Comparison of ENCODE assay signal across 11 cellular contexts in the genomic region with DNA sequence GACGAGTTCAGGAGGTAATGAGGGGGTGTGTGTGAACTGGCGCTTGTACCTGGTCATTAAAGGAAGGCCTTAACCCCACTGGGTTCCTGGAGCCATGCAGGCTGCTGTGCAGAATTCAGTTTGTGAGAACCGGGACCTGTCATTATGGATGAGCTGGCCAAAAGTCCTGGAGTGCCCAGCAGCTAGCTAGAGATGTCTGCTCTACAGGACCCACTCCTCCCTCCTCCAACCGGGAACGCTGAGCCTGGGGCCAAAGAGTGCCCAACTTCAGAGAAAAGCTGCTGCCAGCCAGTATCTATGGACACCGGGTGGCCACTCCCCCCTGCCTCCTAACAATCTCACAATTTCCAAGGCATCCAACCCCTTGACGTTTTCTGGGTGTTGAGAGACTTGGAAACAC. TPM values are rescaled to one million over a fixed set of nuclear protein-coding genes. Genes with fewer than 3 reads are reported as not detected.
DNase-seq lines count a peak whose midpoint lies in the region; ATAC-seq and TF ChIP-seq lines count a peak whose summit lies in the region.
"Had no signal": no experiment of that assay in that cellular context is flagged by ENCODE, and none has a peak within 500 bp of the region (broad histone marks: within the 10 kb centered on the region; RNA-seq: fewer than 3 reads in every experiment).

No MANE protein-coding gene starts in this region.

- H3K9me3 ChIP-seq in mesodermal cell (ENCODE audit: control insufficient read depth, low read length) (no peaks in the 10 kb centered on the region), suprapubic skin (no peaks in the 10 kb centered on the region)

- no peak overlapping the region for H3K27ac ChIP-seq in mesodermal cell (ENCODE audit: low read depth, low read length, severe bottlenecking)
- H3K27ac ChIP-seq in suprapubic skin = no peak overlapping the region

- DNase-seq in NCI-H146 (lab: John Stamatoyannopoulos, UW) = peak; percentile 4
- DNase-seq in NCI-H146 treated with DMSO at 0.1 percent for 48 hours (lab: John Stamatoyannopoulos, UW; ENCODE audit: unreplicated experiment) = no peak
- no peak for DNase-seq in glutamatergic neuron
- no peak for DNase-seq in suprapubic skin (ENCODE audit: low spot score in 2 of 2)
- no peak for DNase-seq in foreskin fibroblast
- no peak for DNase-seq in activated T-cell treated with anti-CD3 and anti-CD28 coated beads, Interleukin-2, amount 50 U/mL, for 4 hours
- DNase-seq: 8988T, amniotic stem cell, T-helper 9 cell had no signal

- H3K4me3 Mint-ChIP-seq in glutamatergic neuron (ENCODE audit: unreplicated experiment) = peak overlapping the region; percentile 88
- H3K4me3 Mint-ChIP-seq in activated T-cell treated with anti-CD3 and anti-CD28 coated beads, Interleukin-2, amount 50 U/mL, for 4 hours = no peak overlapping the region

- no peak for ATAC-seq in HG03432 (IDR thresholded peaks at IDR 0.05; ENCODE audit: unreplicated experiment)
- ATAC-seq in activated T-cell treated with anti-CD3 and anti-CD28 coated beads, Interleukin-2, amount 50 U/mL, for 4 hours = no peak

- peaks cover 14% of the 10 kb centered on the region for H3K27me3 Mint-ChIP-seq in glutamatergic neuron (ENCODE audit: unreplicated experiment)
- H3K27me3 Mint-ChIP-seq in activated T-cell treated with anti-CD3 and anti-CD28 coated beads, Interleukin-2, amount 50 U/mL, for 4 hours (ENCODE audit: low read depth) = peaks cover 46% of the 10 kb centered on the region

- no peak for TF ChIP-seq POLR2A in suprapubic skin (IDR thresholded peaks at IDR 0.05)

- H3K36me3 ChIP-seq in mesodermal cell (ENCODE audit: control insufficient read depth, insufficient read depth, low read length) (no peaks in the 10 kb centered on the region), suprapubic skin (no peaks in the 10 kb centered on the region)

- H3K9me3 Mint-ChIP-seq in glutamatergic neuron (ENCODE audit: unreplicated experiment) = no peaks in the 10 kb centered on the region
- H3K9me3 Mint-ChIP-seq in activated T-cell treated with anti-CD3 and anti-CD28 coated beads, Interleukin-2, amount 50 U/mL, for 4 hours = no peaks in the 10 kb centered on the region

- WGBS in mesodermal cell (ENCODE audit: insufficient coverage in 2 of 2), 2 experiments = 60 to 75% methylated on average over 3 to 5 of the region's 7 CpGs
- WGBS in suprapubic skin = 36% methylated on average over 7 of the region's 7 CpGs

- H3K4me3 ChIP-seq in mesodermal cell (ENCODE audit: extremely low read depth, insufficient read depth, low read length, poor library complexity, severe bottlenecking) (peak overlapping the region; percentile 40), suprapubic skin (peak overlapping the region; percentile 65), foreskin fibroblast (ENCODE audit: low read depth in 1 of 2, low read length in 2 of 2) (no peak overlapping the region)

- H3K36me3 Mint-ChIP-seq in glutamatergic neuron (ENCODE audit: unreplicated experiment) = no peaks in the 10 kb centered on the region
- H3K36me3 Mint-ChIP-seq in activated T-cell treated with anti-CD3 and anti-CD28 coated beads, Interleukin-2, amount 50 U/mL, for 4 hours (ENCODE audit: insufficient read depth) = no peaks in the 10 kb centered on the region

- TF ChIP-seq EP300 in suprapubic skin (IDR thresholded peaks at IDR 0.05) = no peak

- H3K27me3 ChIP-seq in suprapubic skin = peaks cover 3% of the 10 kb centered on the region

- no peak overlapping the region for H3K27ac Mint-ChIP-seq in glutamatergic neuron (ENCODE audit: unreplicated experiment)

- TF ChIP-seq CTCF in glutamatergic neuron (IDR thresholded peaks at IDR 0.05; ENCODE audit: partially characterized antibody, unreplicated experiment) (no peak), suprapubic skin (IDR thresholded peaks at IDR 0.05) (no peak), foreskin fibroblast (IDR thresholded peaks at IDR 0.05; ENCODE audit: low read depth, low read length) (no peak)

- H3K4me1 ChIP-seq in mesodermal cell (ENCODE audit: control insufficient read depth, insufficient read depth, low read length, poor library complexity, severe bottlenecking) (peaks cover 6% of the 10 kb centered on the region), suprapubic skin (peaks cover 12% of the 10 kb centered on the region)

- H3K4me1 Mint-ChIP-seq in glutamatergic neuron (ENCODE audit: low read depth, unreplicated experiment) = no peaks in the 10 kb centered on the region
- H3K4me1 Mint-ChIP-seq in activated T-cell treated with anti-CD3 and anti-CD28 coated beads, Interleukin-2, amount 50 U/mL, for 4 hours (ENCODE audit: low read depth) = peaks cover 6% of the 10 kb centered on the region

RNA-seq across cellular contexts. Expression of a gene that starts 1.2 kb away (rescaled TPM):
- total RNA-seq in glutamatergic neuron (ENCODE audit: unreplicated experiment) (1.0 TPM), suprapubic skin (10 to 100 TPM in 3 of 4 donors, 1 to 10 TPM in 1; 8.6 to 49.2 (median 17.8) TPM)
- 1.2 TPM for polyA plus RNA-seq in mesodermal cell (2013, experiment 1 of 2)
- 1.2 TPM for polyA plus RNA-seq in mesodermal cell (2013, experiment 2 of 2)
- under 1 TPM in 1 of 3 donors, not detected in 2; 0.11 TPM for total RNA-seq in activated T-cell treated with anti-CD3 and anti-CD28 coated beads, Interleukin-2, amount 50 U/mL, for 4 hours

Comparison
In these comparisons a context has a peak if more than half of its experiments do, and no peak if none do; other contexts are left out.
1. H3K4me3 ChIP-seq: peak in mesodermal cell (single experiment) and suprapubic skin (single experiment); none in foreskin fibroblast (0 of 2).